ENCODE assay signal across 7 cellular contexts in the genomic region with DNA sequence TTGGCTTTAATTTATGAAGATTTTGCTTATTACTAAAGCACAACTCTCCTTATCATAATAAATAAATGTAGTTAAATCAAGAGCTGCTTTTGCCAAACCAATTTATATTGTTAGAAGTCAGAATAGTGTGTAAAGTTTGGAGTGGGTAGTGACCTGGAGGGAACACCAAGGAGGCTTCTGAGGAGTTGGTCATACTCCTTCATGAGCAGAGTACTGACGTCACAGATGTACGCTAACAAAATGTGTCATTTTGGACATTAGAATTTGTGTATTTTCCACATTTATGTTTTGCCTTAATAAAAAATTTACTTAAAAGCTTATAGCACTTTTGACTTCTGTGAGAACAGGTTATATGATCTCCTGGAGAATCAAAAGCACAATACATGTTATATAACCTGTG.
"Had no signal": no experiment of that assay in that cellular context is flagged by ENCODE, and none has a peak within 500 bp of the region (broad histone marks: within the 10 kb centered on the region; RNA-seq: fewer than 3 reads in every experiment).

No MANE protein-coding gene starts in this region.

- ATAC-seq: GM23338 had no signal

- H3K4me3 ChIP-seq: GM23338 had no signal

- H3K27ac ChIP-seq: HL-60 had no signal

- H3K4me2 ChIP-seq: GM23338 had no signal

- DNase-seq: H9, HCEC 1CT, KBM-7 had no signal

- FAIRE-seq: H1, H54 had no signal
